ENCODE assay signal across 24 cellular contexts in the genomic region with DNA sequence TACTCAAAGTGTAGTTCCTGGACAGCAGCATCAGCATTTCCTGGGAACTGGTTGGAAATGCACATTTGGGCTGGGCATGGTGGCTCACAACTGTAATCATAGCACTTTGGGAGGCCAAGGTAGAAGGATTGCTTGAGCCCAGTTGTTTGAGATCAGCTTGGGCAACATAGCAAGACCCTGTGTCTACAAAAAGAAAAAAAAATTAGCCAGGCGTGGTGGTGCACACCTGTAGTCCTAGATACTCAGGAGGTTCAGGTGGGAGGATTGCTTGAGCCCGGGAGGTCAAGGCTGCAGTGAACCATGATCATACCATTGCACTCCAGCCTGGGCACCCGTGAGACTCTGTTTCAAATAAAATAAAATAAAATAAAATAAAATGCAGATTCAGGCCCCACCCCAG.
DNase-seq lines count a peak whose midpoint lies in the region; ATAC-seq, FAIRE-seq and TF ChIP-seq lines count a peak whose summit lies in the region.
"Had no signal": no experiment of that assay in that cellular context is flagged by ENCODE, and none has a peak within 500 bp of the region (broad histone marks: within the 10 kb centered on the region; RNA-seq: fewer than 3 reads in every experiment).

No MANE protein-coding gene starts in this region.

- no peak overlapping the region; the same call in 1 of the 2 replicates for H3K18ac ChIP-seq in H1 (ENCODE audit: extremely low read depth, low read length)

- no peak for TF ChIP-seq POLR2A in H1 (IDR thresholded peaks at IDR 0.05; ENCODE audit: control extremely low read depth in 1 of 2, low read depth in 2 of 2, low read length in 2 of 2)

- H4K91ac ChIP-seq in H1 (replicated peaks; ENCODE audit: insufficient read length, low read length), result peak overlapping the region; percentile 71

- H3K4me3 ChIP-seq in H1 (ENCODE audit: extremely low read depth in 1 of 4, insufficient read depth in 2 of 4, low read depth in 3 of 4, low read length in 4 of 4), result no peak overlapping the region
- H3K4me3 ChIP-seq: BLaER1, GM23248 had no signal

- H3K27me3 Mint-ChIP-seq in activated naive CD4-positive, alpha-beta T cell treated with anti-CD3 and anti-CD28 coated beads, Interleukin-2, amount 10 ng/mL, durations not matched to agents 7 days and 5 days, result peaks cover 22% of the 10 kb centered on the region
- H3K27me3 Mint-ChIP-seq in activated naive CD4-positive, alpha-beta T cell treated with anti-CD3 and anti-CD28 coated beads for 36 hours (ENCODE audit: low read depth), result no peaks in the 10 kb centered on the region

- peaks cover 0 to 4% (median 0%) of the 10 kb centered on the region in 4 experiments; a peak in 1 of 8 replicates for H3K36me3 ChIP-seq in H1 (ENCODE audit: control insufficient read depth in 2 of 4, insufficient read depth in 4 of 4, low read length in 3 of 4)
- H3K36me3 ChIP-seq: BLaER1 had no signal

- no peak for TF ChIP-seq EP300 in H1 (IDR thresholded peaks at IDR 0.05; ENCODE audit: borderline replicate concordance in 1 of 2, low read depth in 2 of 2, low read length in 2 of 2)

- no peak overlapping the region for H3K56ac ChIP-seq in H1 (replicated peaks; ENCODE audit: insufficient read length, low read depth, low read length)

- H3K4me2 ChIP-seq in H1 (ENCODE audit: insufficient read depth in 1 of 2, low read depth in 2 of 2, low read length in 2 of 2), result no peak overlapping the region
- H3K4me2 ChIP-seq: BLaER1 had no signal

- H2AK5ac ChIP-seq in H1 (ENCODE audit: low read depth, low read length), result no peak overlapping the region; the same call in 1 of the 2 replicates

- H4K8ac ChIP-seq in H1 (ENCODE audit: extremely low read depth, insufficient read depth, low read length), result no peak overlapping the region

- H3K9ac ChIP-seq in H1 (replicated peaks in 1 of 4; ENCODE audit: extremely low read depth in 1 of 4, low read depth in 3 of 4, low read length in 3 of 4), result no peak overlapping the region
- H3K9ac ChIP-seq: BLaER1, GM23248 had no signal

- ATAC-seq in GM18907 (IDR thresholded peaks at IDR 0.05; ENCODE audit: unreplicated experiment), result no peak
- ATAC-seq: CD8-positive, alpha-beta T cell had no signal

- no peak for FAIRE-seq in H1 (lab: Jason Lieb, UNC)
- FAIRE-seq: A204.1, G401.6, GM12892, GM19239 had no signal

- no peaks in the 10 kb centered on the region; a peak in 3 of 7 replicates for H3K27me3 ChIP-seq in H1 (replicated peaks in 1 of 4; ENCODE audit: control insufficient read depth in 3 of 4, extremely low read depth in 1 of 4, insufficient read depth in 3 of 4, low read length in 3 of 4)
- H3K27me3 ChIP-seq: BLaER1 had no signal

- H3K27ac Mint-ChIP-seq in activated naive CD4-positive, alpha-beta T cell treated with anti-CD3 and anti-CD28 coated beads, Interleukin-2, amount 10 ng/mL, durations not matched to agents 7 days and 5 days, result no peak overlapping the region
- H3K27ac Mint-ChIP-seq in activated naive CD4-positive, alpha-beta T cell treated with anti-CD3 and anti-CD28 coated beads for 36 hours, result no peak overlapping the region
- H3K27ac Mint-ChIP-seq: B cell; CD4-positive, CD25-positive, alpha-beta regulatory T cell; CD8-positive, alpha-beta T cell had no signal

- H3K79me1 ChIP-seq in H1 (ENCODE audit: low read depth, low read length), result no peaks in the 10 kb centered on the region

- H3K14ac ChIP-seq in H1 (ENCODE audit: insufficient read length), result no peak overlapping the region

- H3K27ac ChIP-seq in H1 (ENCODE audit: low read depth, low read length), result no peak overlapping the region
- H3K27ac ChIP-seq: 22Rv1, BLaER1, C4-2B, GM23248 had no signal

- no peaks in the 10 kb centered on the region for H3K4me1 Mint-ChIP-seq in activated naive CD4-positive, alpha-beta T cell treated with anti-CD3 and anti-CD28 coated beads, Interleukin-2, amount 10 ng/mL, durations not matched to agents 7 days and 5 days
- H3K4me1 Mint-ChIP-seq in activated naive CD4-positive, alpha-beta T cell treated with anti-CD3 and anti-CD28 coated beads for 36 hours (ENCODE audit: low read depth), result no peaks in the 10 kb centered on the region
- H3K4me1 Mint-ChIP-seq: B cell; CD4-positive, CD25-positive, alpha-beta regulatory T cell had no signal

- peak overlapping the region; percentile 99 for H2BK20ac ChIP-seq in H1 (ENCODE audit: low read length)

- POLR2A ChIA-PET in H1 (lab: Charles Lee; ENCODE audit: partially characterized antibody), result interaction anchor here (0.9 kb wide), 1 partner anchor 68 kb away, joined by 3 read pairs; no protein-coding TSS in a partner anchor

- CTCF ChIA-PET in activated naive CD4-positive, alpha-beta T cell treated with anti-CD3 and anti-CD28 coated beads, Interleukin-2, amount 10 ng/mL, durations not matched to agents 7 days and 5 days (lab: Charles Lee), result no interaction called here
- CTCF ChIA-PET in activated naive CD4-positive, alpha-beta T cell treated with anti-CD3 and anti-CD28 coated beads for 36 hours (lab: Charles Lee), result no interaction called here
- CTCF ChIA-PET in H1 (lab: Charles Lee; ENCODE audit: partially characterized antibody), result interaction anchor here (0.8 kb wide), 1 partner anchor 57 kb away, joined by 3 read pairs; no protein-coding TSS in a partner anchor

- no peak overlapping the region for H2BK15ac ChIP-seq in H1 (ENCODE audit: low read length)

- H4K20me1 ChIP-seq in H1 (replicated peaks in 1 of 2; ENCODE audit: control insufficient read depth in 1 of 2, insufficient read depth in 2 of 2, low read length in 2 of 2), result no peaks in the 10 kb centered on the region
- H4K20me1 ChIP-seq: BLaER1 had no signal

- H3K4me1 ChIP-seq in H1 (replicated peaks in 1 of 4; ENCODE audit: control insufficient read depth in 3 of 4, insufficient read depth in 4 of 4, low read length in 3 of 4), result peaks cover 5 to 10% (median 8%) of the 10 kb centered on the region in 4 experiments; a peak in 6 of 7 replicates
- H3K4me1 ChIP-seq: BLaER1, Caco-2 had no signal

- no peak for TF ChIP-seq CTCF in H1 (IDR thresholded peaks at IDR 0.05; ENCODE audit: control extremely low read depth in 1 of 3, insufficient read depth in 1 of 3, low read depth in 1 of 3, low read length in 3 of 3)

- intact Hi-C loops in activated naive CD4-positive, alpha-beta T cell treated with anti-CD3 and anti-CD28 coated beads for 36 hours (cut with micrococcal nuclease), result no loop called here

- peak overlapping the region; percentile 86; the same call in 1 of the 2 replicates for H2BK12ac ChIP-seq in H1 (ENCODE audit: low read depth, low read length)

- H3K79me2 ChIP-seq in H1 (ENCODE audit: control insufficient read depth in 1 of 2, insufficient read depth in 2 of 2, low read length in 2 of 2), result no peaks in the 10 kb centered on the region

- H4K5ac ChIP-seq in H1 (ENCODE audit: insufficient read length, low read depth, low read length), result no peak overlapping the region

- TF ChIP-seq RAD21 in H1 (IDR thresholded peaks at IDR 0.05 in 1 of 2, conservative IDR thresholded peaks at IDR 0.05 in 1 of 2; ENCODE audit: low read depth in 2 of 2, low read length in 2 of 2), result no peak

- H3K9me3 Mint-ChIP-seq in activated naive CD4-positive, alpha-beta T cell treated with anti-CD3 and anti-CD28 coated beads, Interleukin-2, amount 10 ng/mL, durations not matched to agents 7 days and 5 days, result no peaks in the 10 kb centered on the region
- no peaks in the 10 kb centered on the region for H3K9me3 Mint-ChIP-seq in activated naive CD4-positive, alpha-beta T cell treated with anti-CD3 and anti-CD28 coated beads for 36 hours
- H3K9me3 Mint-ChIP-seq: CD4-positive, CD25-positive, alpha-beta regulatory T cell; CD8-positive, alpha-beta T cell had no signal

- no peak overlapping the region for H2BK120ac ChIP-seq in H1 (replicated peaks; ENCODE audit: low read depth, low read length)

- H3K36me3 Mint-ChIP-seq in activated naive CD4-positive, alpha-beta T cell treated with anti-CD3 and anti-CD28 coated beads, Interleukin-2, amount 10 ng/mL, durations not matched to agents 7 days and 5 days, result no peaks in the 10 kb centered on the region
- H3K36me3 Mint-ChIP-seq in activated naive CD4-positive, alpha-beta T cell treated with anti-CD3 and anti-CD28 coated beads for 36 hours (ENCODE audit: low read depth), result no peaks in the 10 kb centered on the region
- H3K36me3 Mint-ChIP-seq: CD4-positive, CD25-positive, alpha-beta regulatory T cell; CD8-positive, alpha-beta T cell had no signal

- no peak overlapping the region for H2AFZ ChIP-seq in H1 (ENCODE audit: low read length)

- peak; percentile 0 for DNase-seq in activated naive CD4-positive, alpha-beta T cell treated with anti-CD3 and anti-CD28 coated beads, Interleukin-2, amount 10 ng/mL, durations not matched to agents 7 days and 5 days
- no peak for DNase-seq in activated naive CD4-positive, alpha-beta T cell treated with anti-CD3 and anti-CD28 coated beads for 36 hours
- DNase-seq in H1 (ENCODE audit: low read depth in 1 of 2, low spot score in 2 of 2), result no peak
- peak; percentile 20 for DNase-seq in mesenteric fat pad (ENCODE audit: low spot score)
- no peak for DNase-seq in NCI-H2081 (lab: John Stamatoyannopoulos, UW)
- DNase-seq in GOT3 (lab: John Stamatoyannopoulos, UW), result no peak
- DNase-seq in NCI-H524 treated with DMSO at 0.1 percent for 48 hours (lab: John Stamatoyannopoulos, UW), result no peak
- DNase-seq: Caco-2; CD4-positive, CD25-positive, alpha-beta regulatory T cell; CD8-positive, alpha-beta T cell; DMS153; DND-41; GM23248; H7; HCEC 1CT had no signal

- 87% methylated on average over 3 of the region's 3 CpGs; no CpG with 5 or more reads in 1 of the 2 experiments for WGBS in H1 (ENCODE audit: extremely low coverage in 1 of 2, insufficient coverage in 1 of 2, insufficient read length in 1 of 2, insufficient replicate concordance in 2 of 2, low coverage in 1 of 2, low lambda C conversion rate in 2 of 2, missing lambda C conversion rate in 1 of 2), 2 experiments

- H3K4ac ChIP-seq in H1 (replicated peaks; ENCODE audit: insufficient read length, low read depth, low read length), result no peak overlapping the region

- no peak overlapping the region for H3K23ac ChIP-seq in H1 (ENCODE audit: insufficient read length)

- H3K9me3 ChIP-seq in H1 (ENCODE audit: insufficient read depth in 2 of 2, low read depth in 1 of 2, low read length in 1 of 2), result peaks cover 0 to 3% of the 10 kb centered on the region in 2 experiments; a peak in 1 of 4 replicates
- H3K9me3 ChIP-seq: BLaER1, Caco-2 had no signal

- H3K4me3 Mint-ChIP-seq in activated naive CD4-positive, alpha-beta T cell treated with anti-CD3 and anti-CD28 coated beads, Interleukin-2, amount 10 ng/mL, durations not matched to agents 7 days and 5 days, result no peak overlapping the region
- H3K4me3 Mint-ChIP-seq in activated naive CD4-positive, alpha-beta T cell treated with anti-CD3 and anti-CD28 coated beads for 36 hours, result no peak overlapping the region
- H3K4me3 Mint-ChIP-seq: B cell; CD4-positive, CD25-positive, alpha-beta regulatory T cell; CD8-positive, alpha-beta T cell had no signal

- no peaks in the 10 kb centered on the region for H3K23me2 ChIP-seq in H1 (ENCODE audit: low read depth, low read length)

- peak overlapping the region; percentile 63; the same call in 1 of the 2 replicates for H2BK5ac ChIP-seq in H1 (ENCODE audit: low read depth, low read length)

TF ChIP-seq in H1, 55 proteins besides CTCF, POLR2A, EP300 and RAD21:
- TF ChIP-seq JUND (IDR thresholded peaks at IDR 0.05; ENCODE audit: low read length) (no peak), CBX8 (IDR thresholded peaks at IDR 0.05; ENCODE audit: borderline replicate concordance, low read depth, low read length) (no peak)
TF ChIP-seq in H1: peak in this region for 0.

Comparison
In these comparisons a context has a peak if more than half of its experiments do, and no peak if none do; other contexts are left out.
1. DNase-seq: peak in activated naive CD4-positive, alpha-beta T cell treated with anti-CD3 and anti-CD28 coated beads, Interleukin-2, amount 10 ng/mL, durations not matched to agents 7 days and 5 days (single experiment) and mesenteric fat pad (single experiment); none in activated naive CD4-positive, alpha-beta T cell treated with anti-CD3 and anti-CD28 coated beads for 36 hours (single experiment), H1 (0 of 2), NCI-H2081 (0 of 2), GOT3 (single experiment) and NCI-H524 treated with DMSO at 0.1 percent for 48 hours (single experiment).